Comparison of ENCODE assay signal across 21 cellular contexts in the genomic region with DNA sequence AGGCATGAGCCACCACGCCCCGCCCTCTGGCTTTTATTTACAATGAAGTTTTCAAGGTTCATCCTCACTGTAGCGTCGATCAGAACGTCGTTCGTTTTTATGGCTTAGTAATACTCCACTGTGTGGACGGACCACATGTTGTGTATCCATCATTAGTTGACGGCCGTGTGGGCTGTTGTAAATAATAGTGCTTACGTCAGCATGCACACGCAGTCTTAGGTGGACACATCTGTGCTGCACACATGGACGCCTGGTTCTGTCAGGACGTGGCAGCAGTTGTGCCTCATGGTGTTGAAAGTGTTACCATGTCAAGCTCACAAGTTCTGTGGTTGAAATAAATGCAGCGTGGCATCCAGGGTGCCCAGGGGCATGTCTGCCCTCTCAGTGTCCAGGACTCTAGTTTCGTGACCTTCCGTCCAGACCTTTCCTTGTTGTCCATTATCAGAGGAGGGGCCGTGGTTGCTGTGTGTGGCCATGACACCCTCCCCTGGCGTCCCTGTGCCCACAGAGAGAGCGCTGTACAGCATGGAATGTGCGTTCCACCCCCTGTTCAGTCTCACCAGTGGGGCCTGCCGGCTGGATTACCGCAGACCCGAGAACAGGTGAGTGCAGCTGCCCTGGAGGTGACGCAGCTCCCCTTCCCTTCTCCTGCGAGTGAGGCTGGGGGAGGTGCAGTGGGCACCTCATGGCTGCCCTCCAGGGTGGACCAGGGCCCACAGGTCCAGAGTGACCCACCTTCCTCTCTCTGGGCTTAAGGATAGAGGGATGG. TPM values are rescaled to one million over a fixed set of nuclear protein-coding genes. Genes with fewer than 3 reads are reported as not detected.
DNase-seq lines count a peak whose midpoint lies in the region; ATAC-seq, FAIRE-seq and TF ChIP-seq lines count a peak whose summit lies in the region.
"Had no signal": no experiment of that assay in that cellular context is flagged by ENCODE, and none has a peak within 500 bp of the region (broad histone marks: within the 10 kb centered on the region; RNA-seq: fewer than 3 reads in every experiment).

No MANE protein-coding gene starts in this region.

- no peak for ATAC-seq in HCT116
- no peak for ATAC-seq in WTC11
- no peak for ATAC-seq in HG03175 (IDR thresholded peaks at IDR 0.05; ENCODE audit: unreplicated experiment)
- no peak for ATAC-seq in mucosa of descending colon
- ATAC-seq: CD8-positive, alpha-beta T cell; GM23338 had no signal

- H3K36me3 ChIP-seq in HCT116 (ENCODE audit: control insufficient read depth in 1 of 2, insufficient read depth in 2 of 2, low read length in 2 of 2) (peaks cover 58 to 81% of the 10 kb centered on the region in 2 experiments), hepatocyte (replicated peaks; ENCODE audit: insufficient read depth, low read depth) (no peaks in the 10 kb centered on the region), mucosa of descending colon (ENCODE audit: low read depth) (peaks cover 4% of the 10 kb centered on the region)

- no peak for TF ChIP-seq RAD21 in HCT116 (IDR thresholded peaks at IDR 0.05; ENCODE audit: low read depth)

- H3K4me3 Mint-ChIP-seq in WTC11: no peak overlapping the region
- H3K4me3 Mint-ChIP-seq: CD14-positive monocyte; CD8-positive, alpha-beta T cell; GM23338; H9; HFFc6 had no signal

- H3K4me1 ChIP-seq in HCT116 (ENCODE audit: control insufficient read depth in 1 of 2, insufficient read depth in 2 of 2, low read length in 2 of 2): no peaks in the 10 kb centered on the region
- no peaks in the 10 kb centered on the region for H3K4me1 ChIP-seq in hepatocyte (ENCODE audit: insufficient read depth)
- no peaks in the 10 kb centered on the region for H3K4me1 ChIP-seq in mucosa of descending colon (ENCODE audit: low read depth)

- TF ChIP-seq POLR2A in HCT116 (IDR thresholded peaks at IDR 0.05; ENCODE audit: borderline replicate concordance, extremely low read depth, insufficient read depth, insufficient read length): no peak

- H3K9me2 ChIP-seq in HCT116 (ENCODE audit: insufficient read depth): no peaks in the 10 kb centered on the region
- H3K9me2 ChIP-seq in hepatocyte (replicated peaks; ENCODE audit: insufficient read depth): no peaks in the 10 kb centered on the region

- TF ChIP-seq CTCF in HCT116 (IDR thresholded peaks at IDR 0.05 in 2 of 3, conservative IDR thresholded peaks at IDR 0.05 in 1 of 3; ENCODE audit: borderline replicate concordance in 1 of 3, insufficient read depth in 1 of 3, low read depth in 2 of 3, low read length in 2 of 3) (no peak), WTC11 (IDR thresholded peaks at IDR 0.05) (no peak), hepatocyte (IDR thresholded peaks at IDR 0.05; ENCODE audit: poor library complexity) (no peak), mucosa of descending colon (IDR thresholded peaks at IDR 0.05) (no peak)

- no peak overlapping the region for H3K4me3 ChIP-seq in HCT116 (replicated peaks in 1 of 2; ENCODE audit: low read depth in 1 of 2, low read length in 2 of 2)
- no peak overlapping the region for H3K4me3 ChIP-seq in hepatocyte
- no peak overlapping the region for H3K4me3 ChIP-seq in mucosa of descending colon
- H3K4me3 ChIP-seq: GM23338 had no signal

- POLR2A ChIA-PET in HCT116 (lab: Charles Lee) (interaction anchor here (0.7 kb wide), 1 partner anchor 27 kb away, joined by 3 read pairs; a partner anchor contains a TSS), WTC11 (lab: Charles Lee) (no interaction called here)

- H3K4me1 Mint-ChIP-seq in WTC11: no peaks in the 10 kb centered on the region
- H3K4me1 Mint-ChIP-seq: CD14-positive monocyte, GM23338, H9 had no signal

- peak; percentile 75 for FAIRE-seq in urothelium cell line (lab: Jason Lieb, UNC)
- FAIRE-seq: A204.1, D721Med, G401.6, GM12892 had no signal

- no peaks in the 10 kb centered on the region for H3K9me3 Mint-ChIP-seq in WTC11
- H3K9me3 Mint-ChIP-seq: CD8-positive, alpha-beta T cell; GM23338; H9; HFFc6 had no signal

- CTCF ChIA-PET in HCT116 (lab: Charles Lee): no interaction called here
- CTCF ChIA-PET in WTC11 (lab: Charles Lee): interaction anchor here (1.6 kb wide), 1 partner anchor 14 kb away, joined by 5 read pairs; no protein-coding TSS in a partner anchor

- H3K79me2 ChIP-seq in HCT116 (ENCODE audit: insufficient read depth, low read length) (peaks cover 12% of the 10 kb centered on the region; the same call in 1 of the 2 replicates), hepatocyte (peaks cover 3% of the 10 kb centered on the region)

- H3K9ac ChIP-seq in HCT116 (ENCODE audit: low read length): no peak overlapping the region

- RAD21 ChIA-PET in HCT116 (lab: Charles Lee; ENCODE audit: low non-redundant PET in 1 of 2, low total read pairs in 2 of 2, uncharacterized antibody in 2 of 2, unreplicated experiment in 2 of 2): no interaction called here

- H3K27me3 ChIP-seq in HCT116 (ENCODE audit: insufficient read depth, low read length) (no peaks in the 10 kb centered on the region), hepatocyte (no peaks in the 10 kb centered on the region)

- H2AFZ ChIP-seq in HCT116 (ENCODE audit: low read depth, low read length, poor library complexity, severe bottlenecking): no peak overlapping the region
- no peak overlapping the region for H2AFZ ChIP-seq in hepatocyte
- H2AFZ ChIP-seq: GM23338 had no signal

- H3K4me2 ChIP-seq in HCT116 (ENCODE audit: low read length) (no peak overlapping the region), hepatocyte (no peak overlapping the region)
- H3K4me2 ChIP-seq: GM23338 had no signal

- intact Hi-C loops in HCT116 (cut with micrococcal nuclease): no loop called here
- intact Hi-C loops in mucosa of descending colon (cut with DNase I, micrococcal nuclease): no loop called here

- no peaks in the 10 kb centered on the region for H3K27me3 Mint-ChIP-seq in WTC11 (ENCODE audit: low read depth)

- H3K27ac ChIP-seq in HCT116 (ENCODE audit: low read depth, low read length) (no peak overlapping the region), hepatocyte (no peak overlapping the region)
- H3K27ac ChIP-seq: HL-60 had no signal

- DNase-seq in HCT116 (ENCODE audit: low read depth, low spot score) (no peak), WTC11 (ENCODE audit: low spot score) (no peak), hepatocyte (ENCODE audit: low spot score) (peak; percentile 4), urothelium cell line (ENCODE audit: low spot score) (no peak), mucosa of descending colon (no peak), occipital lobe (lab: John Stamatoyannopoulos, UW) (no peak)
- DNase-seq: CD8-positive, alpha-beta T cell; COR-L47; DMS153; DMS79 treated with DMSO at 0.1 percent for 48 hours; EL; H9; HFFc6 had no signal

- WGBS in hepatocyte (ENCODE audit: low lambda C conversion rate, missing lambda C conversion rate): 95% methylated on average over 26 of the region's 26 CpGs

- H3K36me3 Mint-ChIP-seq in WTC11: peaks cover 25% of the 10 kb centered on the region

- H3K27ac Mint-ChIP-seq in WTC11: no peak overlapping the region
- H3K27ac Mint-ChIP-seq: CD8-positive, alpha-beta T cell; GM23338; H9; HFFc6 had no signal

- H3K9me3 ChIP-seq in HCT116 (ENCODE audit: control insufficient read depth in 1 of 2, insufficient read depth in 1 of 2, low read depth in 1 of 2, low read length in 2 of 2) (no peaks in the 10 kb centered on the region), hepatocyte (ENCODE audit: low read depth) (no peaks in the 10 kb centered on the region), mucosa of descending colon (no peaks in the 10 kb centered on the region)

- no TSS peak for BruUV-seq in HCT116 (replicated peaks; lab: Mats Ljungman, UMichigan)

- H4K20me1 ChIP-seq in HCT116 (ENCODE audit: insufficient read depth) (no peaks in the 10 kb centered on the region), hepatocyte (ENCODE audit: insufficient read depth, poor library complexity, severe bottlenecking) (peaks cover 5% of the 10 kb centered on the region)

TF ChIP-seq in HCT116, 20 proteins besides CTCF, POLR2A, EP300 and RAD21:
- TF ChIP-seq TCF7L2 (IDR thresholded peaks at IDR 0.05; ENCODE audit: borderline replicate concordance, extremely low read depth, insufficient read depth, insufficient read length) (no peak), POLR2AphosphoS5 (IDR thresholded peaks at IDR 0.05; ENCODE audit: low read depth, low read length) (peak; percentile 8; the same call in 1 of the 2 replicates)

TF ChIP-seq in WTC11, 78 proteins besides CTCF, POLR2A, EP300 and RAD21 (continues in another document):
- TF ChIP-seq NFYB (CRISPR knock-in tag; conservative IDR thresholded peaks at IDR 0.05; ENCODE audit: low read depth): no peak
- TF ChIP-seq, protein P1, sequence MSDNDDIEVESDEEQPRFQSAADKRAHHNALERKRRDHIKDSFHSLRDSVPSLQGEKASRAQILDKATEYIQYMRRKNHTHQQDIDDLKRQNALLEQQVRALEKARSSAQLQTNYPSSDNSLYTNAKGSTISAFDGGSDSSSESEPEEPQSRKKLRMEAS (CRISPR knock-in tag; IDR thresholded peaks at IDR 0.05): no peak

RNA-seq across cellular contexts. Expression of a gene that starts 22.3 kb away (rescaled TPM):
- total RNA-seq in HCT116 (2021; ENCODE audit: unreplicated experiment) (345 TPM), WTC11 (2021) (113 to 155 TPM (median 127 TPM) in 3 replicates), hepatocyte (79.3 and 130 TPM in 2 replicates), mucosa of descending colon (100 to 1,000 TPM; 179 to 217 (median 212) TPM), occipital lobe (136 TPM)
- 354 and 371 TPM in 2 replicates for polyA plus RNA-seq in HCT116 (2012)
- 206 and 256 TPM in 2 replicates for polyA plus RNA-seq in hepatocyte

RNA-seq across cellular contexts. Expression of a gene that starts 23.0 kb away (rescaled TPM):
- total RNA-seq in HCT116 (2021; ENCODE audit: unreplicated experiment): 12.2 TPM
- 9.9 and 12.5 TPM in 2 replicates for polyA plus RNA-seq in HCT116 (2012)
- 3.4 to 3.8 TPM (median 3.5 TPM) in 3 replicates for total RNA-seq in WTC11 (2021)
- total RNA-seq in hepatocyte: 4.2 and 4.5 TPM in 2 replicates
- 3.4 and 4.8 TPM in 2 replicates for polyA plus RNA-seq in hepatocyte
- total RNA-seq in mucosa of descending colon: 1 to 10 TPM; 4.1 to 4.8 (median 4.3) TPM
- 3.3 TPM for total RNA-seq in occipital lobe

RNA-seq across cellular contexts. Expression of a gene that starts 27.5 kb away (rescaled TPM):
- total RNA-seq in HCT116 (2021; ENCODE audit: unreplicated experiment): 173 TPM
- polyA plus RNA-seq in HCT116 (2012): 213 and 219 TPM in 2 replicates
- total RNA-seq in WTC11 (2021): 150 to 209 TPM (median 163 TPM) in 3 replicates
- 50.0 and 87.2 TPM in 2 replicates for total RNA-seq in hepatocyte
- polyA plus RNA-seq in hepatocyte: 69.3 and 70.0 TPM in 2 replicates
- total RNA-seq in mucosa of descending colon: 10 to 100 TPM in 1 of 3 donors, 1 to 10 TPM in 2; 1.8 to 26.8 (median 7.5) TPM
- 2,684 TPM for total RNA-seq in occipital lobe
- polyA plus RNA-seq: CD14-positive monocyte had no signal

RNA-seq across cellular contexts. Expression of a gene that starts 52.9 kb away (rescaled TPM):
- total RNA-seq in HCT116 (2021; ENCODE audit: unreplicated experiment): 109 TPM
- polyA plus RNA-seq in HCT116 (2012): 105 and 108 TPM in 2 replicates
- 64.5 to 64.7 TPM (median 64.6 TPM) in 3 replicates for total RNA-seq in WTC11 (2021)
- total RNA-seq in hepatocyte: 61.7 and 69.1 TPM in 2 replicates
- 64.2 and 74.7 TPM in 2 replicates for polyA plus RNA-seq in hepatocyte
- 10 to 100 TPM; 25.2 to 45.4 (median 31.9) TPM for total RNA-seq in mucosa of descending colon
- 62.9 TPM for total RNA-seq in occipital lobe

Comparison
In these comparisons a context has a peak if more than half of its experiments do, and no peak if none do; other contexts are left out.
1. RNA of a gene that starts 27.5 kb away (total RNA-seq): 2,684 TPM in occipital lobe (single experiment); 150 to 209 TPM in WTC11, 173 TPM in HCT116 (single experiment), 50.0 to 87.2 TPM in hepatocyte and 1.8 to 26.8 TPM in mucosa of descending colon; every median in the first group is over 10 times any median in the second.